ENCODE assay signal across 11 cellular contexts in genomic region chr1:31460027-31460426, GRCh38. TPM values are rescaled to one million over a fixed set of nuclear protein-coding genes. Genes with fewer than 3 reads are reported as not detected.
DNase-seq lines count a peak whose midpoint lies in the region; ATAC-seq, FAIRE-seq and TF ChIP-seq lines count a peak whose summit lies in the region.
"Had no signal": no experiment of that assay in that cellular context is flagged by ENCODE, and none has a peak within 500 bp of the region (broad histone marks: within the 10 kb centered on the region; RNA-seq: fewer than 3 reads in every experiment).

No MANE protein-coding gene starts in this region.

- H3K4me1 ChIP-seq in KMS-11 (ENCODE audit: low read depth, poor library complexity, severe bottlenecking) (no peaks in the 10 kb centered on the region), mucosa of descending colon (ENCODE audit: low read depth) (no peaks in the 10 kb centered on the region)

- DNase-seq in D721Med (ENCODE audit: insufficient read length, low spot score): no peak
- no peak for DNase-seq in chondrocyte (ENCODE audit: low spot score)
- DNase-seq in mucosa of descending colon: peak in 1 of 3 donors; percentile 70
- no peak for DNase-seq in NCI-H1436 (lab: John Stamatoyannopoulos, UW)
- no peak for DNase-seq in GOT3 (lab: John Stamatoyannopoulos, UW)
- DNase-seq: activated CD4-positive, alpha-beta T cell treated with anti-CD3 and anti-CD28 coated beads, Interleukin-2, amount 10 ng/mL, durations not matched to agents 24 days and 14 days; MV-4-11 had no signal

- no peaks in the 10 kb centered on the region for H3K36me3 ChIP-seq in KMS-11 (ENCODE audit: insufficient read depth)
- no peaks in the 10 kb centered on the region for H3K36me3 ChIP-seq in mucosa of descending colon (ENCODE audit: low read depth)

- no peak overlapping the region for H3K4me3 ChIP-seq in KMS-11 (IDR thresholded peaks at IDR 0.05; ENCODE audit: insufficient read depth, low read depth, low read length)
- no peak overlapping the region for H3K4me3 ChIP-seq in mucosa of descending colon

- no peak overlapping the region for H3K9ac ChIP-seq in KMS-11

- H4K20me1 ChIP-seq in KMS-11 (ENCODE audit: insufficient read depth): no peaks in the 10 kb centered on the region

- peaks cover 38% of the 10 kb centered on the region for H3K9me3 Mint-ChIP-seq in chondrocyte (ENCODE audit: low read depth)

- no peak overlapping the region for H2AFZ ChIP-seq in KMS-11 (ENCODE audit: low read depth)

- intact Hi-C loops in mucosa of descending colon (cut with DNase I, micrococcal nuclease): no loop called here

- H3K27me3 Mint-ChIP-seq in chondrocyte (ENCODE audit: low read depth): peaks cover 34% of the 10 kb centered on the region

- H3K27ac ChIP-seq in KMS-11: no peak overlapping the region

- H3K27me3 ChIP-seq in KMS-11 (ENCODE audit: insufficient read depth, low read depth): no peaks in the 10 kb centered on the region

- no peak overlapping the region for H3K4me3 Mint-ChIP-seq in chondrocyte (ENCODE audit: unreplicated experiment)
- H3K4me3 Mint-ChIP-seq: activated CD4-positive, alpha-beta T cell treated with anti-CD3 and anti-CD28 coated beads, Interleukin-2, amount 10 ng/mL, durations not matched to agents 24 days and 14 days; activated naive CD4-positive, alpha-beta T cell treated with anti-CD3 and anti-CD28 coated beads, Interleukin-2, amount 50 U/mL, for 24 hours had no signal

- peaks cover 14% of the 10 kb centered on the region for H3K36me3 Mint-ChIP-seq in chondrocyte (ENCODE audit: low read depth)
- H3K36me3 Mint-ChIP-seq: activated naive CD4-positive, alpha-beta T cell treated with anti-CD3 and anti-CD28 coated beads, Interleukin-2, amount 50 U/mL, for 24 hours had no signal

- H3K9me3 ChIP-seq in mucosa of descending colon: peaks cover 35% of the 10 kb centered on the region

- H3K4me2 ChIP-seq in KMS-11: no peak overlapping the region

- H3K27ac Mint-ChIP-seq in chondrocyte (ENCODE audit: unreplicated experiment): no peak overlapping the region
- H3K27ac Mint-ChIP-seq: activated CD4-positive, alpha-beta T cell treated with anti-CD3 and anti-CD28 coated beads, Interleukin-2, amount 10 ng/mL, durations not matched to agents 24 days and 14 days; activated naive CD4-positive, alpha-beta T cell treated with anti-CD3 and anti-CD28 coated beads, Interleukin-2, amount 50 U/mL, for 24 hours had no signal

- ATAC-seq in mucosa of descending colon (peak; percentile 23), HG03442 (IDR thresholded peaks at IDR 0.05; ENCODE audit: unreplicated experiment) (no peak), GM18858 (IDR thresholded peaks at IDR 0.05; ENCODE audit: unreplicated experiment) (no peak)

- TF ChIP-seq CTCF in D721Med (IDR thresholded peaks at IDR 0.05; ENCODE audit: insufficient read depth, missing control alignments) (peak; percentile 33), KMS-11 (conservative IDR thresholded peaks at IDR 0.05; ENCODE audit: low read depth, low read length) (peak; percentile 54; the same call in 1 of the 2 replicates), chondrocyte (IDR thresholded peaks at IDR 0.05) (peak; percentile 75), mucosa of descending colon (IDR thresholded peaks at IDR 0.05) (no peak)

- no peaks in the 10 kb centered on the region for H3K79me2 ChIP-seq in KMS-11 (ENCODE audit: insufficient read depth, low read depth)

- H3K4me1 Mint-ChIP-seq in chondrocyte (ENCODE audit: low read depth): no peaks in the 10 kb centered on the region
- H3K4me1 Mint-ChIP-seq: activated CD4-positive, alpha-beta T cell treated with anti-CD3 and anti-CD28 coated beads, Interleukin-2, amount 10 ng/mL, durations not matched to agents 24 days and 14 days; activated naive CD4-positive, alpha-beta T cell treated with anti-CD3 and anti-CD28 coated beads, Interleukin-2, amount 50 U/mL, for 24 hours had no signal

- FAIRE-seq in D721Med (lab: Jason Lieb, UNC): no peak

RNA-seq across cellular contexts. Expression of gene SERINC2, which starts 47.0 kb away (rescaled TPM):
- total RNA-seq in chondrocyte: 9.1 to 19.8 TPM (median 19.1 TPM) in 3 replicates
- 100 to 1,000 TPM; 146 to 381 (median 225) TPM for total RNA-seq in mucosa of descending colon
- total RNA-seq: activated CD4-positive, alpha-beta T cell treated with anti-CD3 and anti-CD28 coated beads, Interleukin-2, amount 10 ng/mL, durations not matched to agents 24 days and 14 days had no signal
